ENCODE assay signal across 8 cellular contexts in the genomic region with DNA sequence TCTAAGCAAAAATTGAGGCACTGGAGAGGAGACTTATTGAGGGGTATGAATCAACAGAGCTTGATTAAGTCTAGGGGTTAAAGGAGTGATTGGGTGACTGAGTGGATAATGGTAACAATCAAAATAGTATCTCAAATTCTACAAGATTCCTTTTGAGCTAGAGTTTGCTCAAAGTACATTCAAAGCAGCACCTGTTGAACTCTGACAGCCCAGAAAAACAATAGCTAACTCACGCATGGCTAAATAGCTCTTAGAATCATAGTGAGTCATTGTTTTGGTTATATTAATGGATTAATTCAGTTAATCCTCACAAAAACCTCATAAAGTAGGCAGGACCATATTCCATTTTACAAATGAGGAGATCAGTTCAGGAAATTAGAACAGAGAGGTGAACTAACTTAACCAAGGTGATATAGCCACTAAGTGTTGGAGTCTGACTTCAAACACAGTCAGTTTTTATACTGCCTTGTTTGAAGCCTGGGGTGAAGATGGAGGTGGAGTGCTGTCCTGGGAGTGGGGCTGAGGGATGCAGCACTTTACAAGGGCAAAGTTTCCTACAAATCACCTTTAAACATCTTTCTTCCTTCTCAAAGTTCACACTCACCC. TPM values are rescaled to one million over a fixed set of nuclear protein-coding genes. Genes with fewer than 3 reads are reported as not detected.
DNase-seq lines count a peak whose midpoint lies in the region; ATAC-seq and TF ChIP-seq lines count a peak whose summit lies in the region.

No MANE protein-coding gene starts in this region.

- ATAC-seq in HG02885 (IDR thresholded peaks at IDR 0.05; ENCODE audit: poor library complexity, unreplicated experiment): peak; percentile 57
- ATAC-seq in natural killer cell: peak in 2 of 3 donors; percentile 42 to 52

- peak overlapping the region; percentile 83 for H3K27ac ChIP-seq in SU-DHL-6 (ENCODE audit: low read depth, low read length)

- TF ChIP-seq CTCF in SU-DHL-6 (IDR thresholded peaks at IDR 0.05; ENCODE audit: insufficient read depth, low read length, poor library complexity, severe bottlenecking): no peak
- no peak for TF ChIP-seq CTCF in natural killer cell (IDR thresholded peaks at IDR 0.05)

- no peaks in the 10 kb centered on the region for H3K9me3 ChIP-seq in SU-DHL-6 (ENCODE audit: insufficient read depth, low read length)

- H3K36me3 ChIP-seq in SU-DHL-6 (ENCODE audit: low read length): no peaks in the 10 kb centered on the region

- no peaks in the 10 kb centered on the region for H3K79me2 ChIP-seq in SU-DHL-6 (ENCODE audit: insufficient read depth, low read length)

- peak overlapping the region; percentile 34 for H3K9ac ChIP-seq in SU-DHL-6 (ENCODE audit: low read length)

- no peaks in the 10 kb centered on the region for H3K9me2 ChIP-seq in SU-DHL-6 (replicated peaks; ENCODE audit: insufficient read depth, low read length)

- H3K4me3 Mint-ChIP-seq in T-helper 1 cell treated with Interleukin-12 subunit alpha and Interleukin-12 subunit beta and Interleukin-4 antibody, amounts not matched to agents 30 μg/mL and 1 μg/mL, for 36 hours: peak overlapping the region; percentile 82
- peak overlapping the region; percentile 58 for H3K4me3 Mint-ChIP-seq in natural killer cell

- peak overlapping the region; percentile 32 for H3K4me3 ChIP-seq in SU-DHL-6 (ENCODE audit: insufficient read depth, low read length, poor library complexity, severe bottlenecking)

- no peaks in the 10 kb centered on the region for H3K9me3 Mint-ChIP-seq in T-helper 1 cell treated with Interleukin-12 subunit alpha and Interleukin-12 subunit beta and Interleukin-4 antibody, amounts not matched to agents 30 μg/mL and 1 μg/mL, for 36 hours
- no peaks in the 10 kb centered on the region for H3K9me3 Mint-ChIP-seq in natural killer cell

- H4K20me1 ChIP-seq in SU-DHL-6 (ENCODE audit: low read depth, low read length): no peaks in the 10 kb centered on the region

- H2AFZ ChIP-seq in SU-DHL-6 (ENCODE audit: low read depth, low read length, severe bottlenecking): peak overlapping the region; percentile 80

- H3K36me3 Mint-ChIP-seq in T-helper 1 cell treated with Interleukin-12 subunit alpha and Interleukin-12 subunit beta and Interleukin-4 antibody, amounts not matched to agents 30 μg/mL and 1 μg/mL, for 36 hours (ENCODE audit: low read depth): peaks cover 8% of the 10 kb centered on the region
- H3K36me3 Mint-ChIP-seq in natural killer cell: no peaks in the 10 kb centered on the region

- 0 out of 2 replicates have a peak, but pooled peaks cover 3% of the 10 kb centered on the region for H3F3A ChIP-seq in SU-DHL-6 (ENCODE audit: insufficient read depth)

- peak overlapping the region; percentile 62 for H3K4me2 ChIP-seq in SU-DHL-6 (ENCODE audit: low read depth, low read length, poor library complexity, severe bottlenecking)

- H3K4me1 Mint-ChIP-seq in T-helper 1 cell treated with Interleukin-12 subunit alpha and Interleukin-12 subunit beta and Interleukin-4 antibody, amounts not matched to agents 30 μg/mL and 1 μg/mL, for 36 hours (ENCODE audit: low read depth): peaks cover 21% of the 10 kb centered on the region
- peaks cover 14 to 21% of the 10 kb centered on the region in 2 donors for H3K4me1 Mint-ChIP-seq in natural killer cell

- DNase-seq in T-helper 1 cell (no peak), natural killer cell (no peak), NCI-H1694 (lab: John Stamatoyannopoulos, UW) (no peak), globus pallidus (ENCODE audit: low spot score) (no peak)
- no peak for DNase-seq in stimulated activated CD4-positive, alpha-beta T cell treated with anti-CD3 and anti-CD28 coated beads, Interleukin-4, amount 100 ng/mL, for 1 hour

- intact Hi-C loops in natural killer cell (cut with micrococcal nuclease): no loop called here

- H3K27me3 ChIP-seq in SU-DHL-6 (ENCODE audit: low read length): no peaks in the 10 kb centered on the region

- peak overlapping the region; percentile 98 for H3K27ac Mint-ChIP-seq in T-helper 1 cell treated with Interleukin-12 subunit alpha and Interleukin-12 subunit beta and Interleukin-4 antibody, amounts not matched to agents 30 μg/mL and 1 μg/mL, for 36 hours
- peak overlapping the region; percentile 64 to 79 for H3K27ac Mint-ChIP-seq in natural killer cell

- no peaks in the 10 kb centered on the region for H3K27me3 Mint-ChIP-seq in T-helper 1 cell treated with Interleukin-12 subunit alpha and Interleukin-12 subunit beta and Interleukin-4 antibody, amounts not matched to agents 30 μg/mL and 1 μg/mL, for 36 hours (ENCODE audit: low read depth)
- no peaks in the 10 kb centered on the region for H3K27me3 Mint-ChIP-seq in natural killer cell (ENCODE audit: low read depth in 2 of 2)

RNA-seq across cellular contexts. Expression of a gene that starts 35.9 kb away (rescaled TPM):
- total RNA-seq in natural killer cell: 10 to 100 TPM; 68.0 to 76.8 (median 74.3) TPM

RNA-seq across cellular contexts. Expression of a gene that starts 58.4 kb away (rescaled TPM):
- 10 to 100 TPM in 2 of 3 donors, 1 to 10 TPM in 1; 8.3 to 18.0 (median 17.5) TPM for total RNA-seq in natural killer cell
